Comparison of ENCODE assay signal across 9 cellular contexts in genomic region chr16:85416267-85417109, GRCh38.
DNase-seq lines count a peak whose midpoint lies in the region; ATAC-seq and TF ChIP-seq lines count a peak whose summit lies in the region.
"Had no signal": no experiment of that assay in that cellular context is flagged by ENCODE, and none has a peak within 500 bp of the region (broad histone marks: within the 10 kb centered on the region; RNA-seq: fewer than 3 reads in every experiment).

No MANE protein-coding gene starts in this region.

- POLR2A ChIA-PET in naive thymus-derived CD4-positive, alpha-beta T cell (lab: Charles Lee): interaction anchor here (0.7 to 1.2 kb wide), 2 partner anchors 34 to 200 kb away, joined by 3 to 4 read pairs; no protein-coding TSS in a partner anchor

- TF ChIP-seq POLR2A in stomach (IDR thresholded peaks at IDR 0.05): no peak

- peaks cover 0 to 10% of the 10 kb centered on the region in 2 donors for H3K4me1 ChIP-seq in naive thymus-derived CD4-positive, alpha-beta T cell (ENCODE audit: control insufficient read depth in 2 of 2, insufficient read depth in 2 of 2, low read length in 2 of 2)
- H3K4me1 ChIP-seq in stomach: peaks cover 14 to 30% (median 25%) of the 10 kb centered on the region in 4 donors

- peak in 5 of 7 experiments; percentile 44 to 87 (median 69) for TF ChIP-seq CTCF in stomach (IDR thresholded peaks at IDR 0.05)

- H3K36me3 ChIP-seq in naive thymus-derived CD4-positive, alpha-beta T cell (ENCODE audit: control insufficient read depth in 2 of 3, insufficient read depth in 3 of 3, low read length in 3 of 3): no peaks in the 10 kb centered on the region
- no peaks in the 10 kb centered on the region for H3K36me3 ChIP-seq in stomach

- intact Hi-C loops in activated CD4-positive, alpha-beta T cell treated with anti-CD3 and anti-CD28 coated beads, Interleukin-2, amount 10 ng/mL, durations not matched to agents 24 days and 14 days (cut with micrococcal nuclease): no loop called here
- intact Hi-C loops in naive thymus-derived CD4-positive, alpha-beta T cell (cut with micrococcal nuclease): loop anchor here (1.0 to 2.0 kb wide), 2 partner anchors 112 to 200 kb away; no protein-coding TSS in a partner anchor
- intact Hi-C loops in stomach (cut with DNase I; ENCODE audit: low total_unique reads): no loop called here

- no peak for TF ChIP-seq EP300 in stomach (IDR thresholded peaks at IDR 0.05)

- H3K27me3 ChIP-seq in naive thymus-derived CD4-positive, alpha-beta T cell (ENCODE audit: control insufficient read depth in 2 of 2, insufficient read depth in 2 of 2, low read length in 2 of 2): no peaks in the 10 kb centered on the region
- no peaks in the 10 kb centered on the region for H3K27me3 ChIP-seq in stomach

- no peaks in the 10 kb centered on the region for H3K9me3 ChIP-seq in naive thymus-derived CD4-positive, alpha-beta T cell (ENCODE audit: control insufficient read depth in 2 of 3, low read length in 3 of 3)
- H3K9me3 ChIP-seq in stomach: no peaks in the 10 kb centered on the region

- H3K27me3 Mint-ChIP-seq in activated CD4-positive, alpha-beta T cell treated with anti-CD3 and anti-CD28 coated beads, Interleukin-2, amount 10 ng/mL, durations not matched to agents 24 days and 14 days: no peaks in the 10 kb centered on the region
- H3K27me3 Mint-ChIP-seq in naive thymus-derived CD4-positive, alpha-beta T cell: no peaks in the 10 kb centered on the region

- no peak overlapping the region for H3K27ac ChIP-seq in naive thymus-derived CD4-positive, alpha-beta T cell (ENCODE audit: low read depth, low read length)
- peak overlapping the region in 1 of 5 donors; percentile 2 for H3K27ac ChIP-seq in stomach
- H3K27ac ChIP-seq: epithelial cell of prostate had no signal

- H3K4me3 Mint-ChIP-seq in activated CD4-positive, alpha-beta T cell treated with anti-CD3 and anti-CD28 coated beads, Interleukin-2, amount 10 ng/mL, durations not matched to agents 24 days and 14 days: no peak overlapping the region
- peak overlapping the region in 1 of 10 donors; percentile 23 for H3K4me3 Mint-ChIP-seq in naive thymus-derived CD4-positive, alpha-beta T cell

- peak; percentile 81 for ATAC-seq in naive thymus-derived CD4-positive, alpha-beta T cell
- no peak for ATAC-seq in GM18498 (IDR thresholded peaks at IDR 0.05; ENCODE audit: unreplicated experiment)

- no peak overlapping the region for H3K4me3 ChIP-seq in naive thymus-derived CD4-positive, alpha-beta T cell (ENCODE audit: low read length)
- peak overlapping the region in 1 of 4 donors; percentile 23 for H3K4me3 ChIP-seq in stomach

- WGBS in stomach, 5 donors: 47 to 57% (median 49%) methylated on average over 19 to 23 of the region's 23 CpGs

- peak; percentile 35 to 85 (median 75) for DNase-seq in NCI-H1417 (lab: John Stamatoyannopoulos, UW)
- DNase-seq in NCI-H1417 treated with DMSO at 0.1 percent for 48 hours (lab: John Stamatoyannopoulos, UW): no peak
- DNase-seq in NCI-H2171 treated with DMSO at 0.1 percent for 48 hours (lab: John Stamatoyannopoulos, UW): peak; percentile 69
- peak; percentile 93 for DNase-seq in activated CD4-positive, alpha-beta T cell treated with anti-CD3 and anti-CD28 coated beads, Interleukin-2, amount 10 ng/mL, durations not matched to agents 24 days and 14 days
- DNase-seq in ecto neural progenitor cell (ENCODE audit: low spot score): peak; percentile 76
- DNase-seq in naive thymus-derived CD4-positive, alpha-beta T cell: peak; percentile 58 to 78 (median 68)
- peak; percentile 88 for DNase-seq in stomach

- H3K27ac Mint-ChIP-seq in activated CD4-positive, alpha-beta T cell treated with anti-CD3 and anti-CD28 coated beads, Interleukin-2, amount 10 ng/mL, durations not matched to agents 24 days and 14 days: no peak overlapping the region
- no peak overlapping the region for H3K27ac Mint-ChIP-seq in naive thymus-derived CD4-positive, alpha-beta T cell

- H3K4me1 Mint-ChIP-seq in activated CD4-positive, alpha-beta T cell treated with anti-CD3 and anti-CD28 coated beads, Interleukin-2, amount 10 ng/mL, durations not matched to agents 24 days and 14 days: peaks cover 4% of the 10 kb centered on the region
- H3K4me1 Mint-ChIP-seq in naive thymus-derived CD4-positive, alpha-beta T cell: peaks cover 0 to 9% (median 0%) of the 10 kb centered on the region in 7 donors

- CTCF ChIA-PET in naive thymus-derived CD4-positive, alpha-beta T cell (lab: Charles Lee): interaction anchor here (0.6 to 1.2 kb wide), 6 partner anchors 14 to 199 kb away, joined by 3 to 6 read pairs (median 3); no protein-coding TSS in a partner anchor

- no peaks in the 10 kb centered on the region for H3K36me3 Mint-ChIP-seq in activated CD4-positive, alpha-beta T cell treated with anti-CD3 and anti-CD28 coated beads, Interleukin-2, amount 10 ng/mL, durations not matched to agents 24 days and 14 days (ENCODE audit: low read depth)
- no peaks in the 10 kb centered on the region for H3K36me3 Mint-ChIP-seq in naive thymus-derived CD4-positive, alpha-beta T cell

- H3K9me3 Mint-ChIP-seq in activated CD4-positive, alpha-beta T cell treated with anti-CD3 and anti-CD28 coated beads, Interleukin-2, amount 10 ng/mL, durations not matched to agents 24 days and 14 days: peaks cover 8% of the 10 kb centered on the region
- H3K9me3 Mint-ChIP-seq in naive thymus-derived CD4-positive, alpha-beta T cell: peaks cover 0 to 7% (median 0%) of the 10 kb centered on the region in 11 donors

Comparison
In these comparisons a context has a peak if more than half of its experiments do, and no peak if none do; other contexts are left out.
1. intact Hi-C loops: an anchor here in naive thymus-derived CD4-positive, alpha-beta T cell (1.0 to 2.0 kb wide); none called in activated CD4-positive, alpha-beta T cell treated with anti-CD3 and anti-CD28 coated beads, Interleukin-2, amount 10 ng/mL, durations not matched to agents 24 days and 14 days and stomach.